9 cellular contexts compared by ENCODE assay signal in genomic region chr6:7267521-7268091, GRCh38. TPM values are rescaled to one million over a fixed set of nuclear protein-coding genes. Genes with fewer than 3 reads are reported as not detected.
DNase-seq lines count a peak whose midpoint lies in the region; FAIRE-seq and TF ChIP-seq lines count a peak whose summit lies in the region.
"Had no signal": no experiment of that assay in that cellular context is flagged by ENCODE, and none has a peak within 500 bp of the region (broad histone marks: within the 10 kb centered on the region; RNA-seq: fewer than 3 reads in every experiment).

No MANE protein-coding gene starts in this region.

- H3K36me3 Mint-ChIP-seq in activated CD4-positive, alpha-beta memory T cell treated with anti-CD3 and anti-CD28 coated beads, Interleukin-2, amount 10 ng/mL, durations not matched to agents 7 days and 5 days (ENCODE audit: low read depth) = no peaks in the 10 kb centered on the region
- no peaks in the 10 kb centered on the region for H3K36me3 Mint-ChIP-seq in activated T-helper 2 cell treated with anti-CD3 and anti-CD28 coated beads, Interferon-gamma antibody, Interleukin-2, Interleukin-4, amounts not matched to agents 10 μg/mL and 5 μg/mL and 100 μg/mL, durations not matched to agents 14 hours and 24 hours and 36 hours (ENCODE audit: low read depth)

- no peak overlapping the region for H3K27ac Mint-ChIP-seq in activated CD4-positive, alpha-beta memory T cell treated with anti-CD3 and anti-CD28 coated beads, Interleukin-2, amount 10 ng/mL, durations not matched to agents 7 days and 5 days
- H3K27ac Mint-ChIP-seq in activated T-helper 2 cell treated with anti-CD3 and anti-CD28 coated beads, Interferon-gamma antibody, Interleukin-2, Interleukin-4, amounts not matched to agents 10 μg/mL and 5 μg/mL and 100 μg/mL, durations not matched to agents 14 hours and 24 hours and 36 hours = no peak overlapping the region

- H3K36me3 ChIP-seq in endothelial cell of umbilical vein (ENCODE audit: control insufficient read depth in 2 of 2, extremely low read depth in 1 of 2, insufficient read depth in 2 of 2, low read length in 2 of 2) (no peaks in the 10 kb centered on the region), HAP-1 (replicated peaks) (no peaks in the 10 kb centered on the region), uterus (no peaks in the 10 kb centered on the region)
- H3K36me3 ChIP-seq: neutrophil had no signal

- no peak overlapping the region for H3K4me2 ChIP-seq in endothelial cell of umbilical vein (ENCODE audit: insufficient read depth, low read length)

- intact Hi-C loops in endothelial cell of umbilical vein (cut with micrococcal nuclease) (no loop called here), uterus (cut with DNase I; ENCODE audit: low total_unique reads) (no loop called here)
- intact Hi-C loops in activated T-helper 2 cell treated with anti-CD3 and anti-CD28 coated beads, Interferon-gamma antibody, Interleukin-2, Interleukin-4, amounts not matched to agents 10 μg/mL and 5 μg/mL and 100 μg/mL, durations not matched to agents 14 hours and 24 hours and 36 hours (cut with micrococcal nuclease) = no loop called here

- H3K4me3 Mint-ChIP-seq in activated CD4-positive, alpha-beta memory T cell treated with anti-CD3 and anti-CD28 coated beads, Interleukin-2, amount 10 ng/mL, durations not matched to agents 7 days and 5 days = no peak overlapping the region
- no peak overlapping the region for H3K4me3 Mint-ChIP-seq in activated T-helper 2 cell treated with anti-CD3 and anti-CD28 coated beads, Interferon-gamma antibody, Interleukin-2, Interleukin-4, amounts not matched to agents 10 μg/mL and 5 μg/mL and 100 μg/mL, durations not matched to agents 14 hours and 24 hours and 36 hours (ENCODE audit: low read depth)

- CTCF ChIA-PET in endothelial cell of umbilical vein (lab: Charles Lee) = interaction anchor here (2.4 kb wide), 1 partner anchor 9 kb away, joined by 13 read pairs; no protein-coding TSS in a partner anchor
- CTCF ChIA-PET in activated CD4-positive, alpha-beta memory T cell treated with anti-CD3 and anti-CD28 coated beads, Interleukin-2, amount 10 ng/mL, durations not matched to agents 7 days and 5 days (lab: Charles Lee) = no interaction called here

- H3K27ac ChIP-seq in endothelial cell of umbilical vein (ENCODE audit: insufficient read depth, low read depth, low read length) (no peak overlapping the region), uterus (no peak overlapping the region)
- H3K27ac ChIP-seq: neutrophil had no signal

- H3K79me2 ChIP-seq in endothelial cell of umbilical vein (ENCODE audit: control insufficient read depth, insufficient read depth, low read length) = no peaks in the 10 kb centered on the region

- peaks cover 2% of the 10 kb centered on the region for H3K9me3 Mint-ChIP-seq in activated CD4-positive, alpha-beta memory T cell treated with anti-CD3 and anti-CD28 coated beads, Interleukin-2, amount 10 ng/mL, durations not matched to agents 7 days and 5 days
- H3K9me3 Mint-ChIP-seq in activated T-helper 2 cell treated with anti-CD3 and anti-CD28 coated beads, Interferon-gamma antibody, Interleukin-2, Interleukin-4, amounts not matched to agents 10 μg/mL and 5 μg/mL and 100 μg/mL, durations not matched to agents 14 hours and 24 hours and 36 hours = peaks cover 3% of the 10 kb centered on the region

- BruUV-seq in endothelial cell of umbilical vein (replicated peaks; lab: Mats Ljungman, UMichigan) = no TSS peak

- DNase-seq in D341Med (ENCODE audit: low spot score) (peak; percentile 41), NCI-H1105 treated with DMSO at 0.1 percent for 48 hours (lab: John Stamatoyannopoulos, UW) (peak; percentile 37), endothelial cell of umbilical vein (ENCODE audit: low read depth, low spot score) (peak; percentile 73), occipital lobe (lab: John Stamatoyannopoulos, UW) (peak; percentile 87), HAP-1 (ENCODE audit: low spot score in 2 of 2) (no peak), uterus (no peak)
- DNase-seq in activated CD4-positive, alpha-beta memory T cell treated with anti-CD3 and anti-CD28 coated beads, Interleukin-2, amount 10 ng/mL, durations not matched to agents 7 days and 5 days = no peak
- no peak for DNase-seq in activated T-helper 2 cell treated with anti-CD3 and anti-CD28 coated beads, Interferon-gamma antibody, Interleukin-2, Interleukin-4, amounts not matched to agents 10 μg/mL and 5 μg/mL and 100 μg/mL, durations not matched to agents 14 hours and 24 hours and 36 hours (ENCODE audit: low spot score)

- no peaks in the 10 kb centered on the region for H3K4me1 Mint-ChIP-seq in activated CD4-positive, alpha-beta memory T cell treated with anti-CD3 and anti-CD28 coated beads, Interleukin-2, amount 10 ng/mL, durations not matched to agents 7 days and 5 days
- H3K4me1 Mint-ChIP-seq in activated T-helper 2 cell treated with anti-CD3 and anti-CD28 coated beads, Interferon-gamma antibody, Interleukin-2, Interleukin-4, amounts not matched to agents 10 μg/mL and 5 μg/mL and 100 μg/mL, durations not matched to agents 14 hours and 24 hours and 36 hours (ENCODE audit: low read depth) = no peaks in the 10 kb centered on the region

- dilution Hi-C loops in endothelial cell of umbilical vein (cut with MboI; ENCODE audit: extremely low pct_ligation_motif_present, low sequenced_read_pairs) = no loop called here

- peak; percentile 74 for FAIRE-seq in endothelial cell of umbilical vein (lab: Jason Lieb, UNC)

- H3K27me3 ChIP-seq in endothelial cell of umbilical vein (ENCODE audit: control insufficient read depth in 2 of 2, insufficient read depth in 2 of 2, low read length in 2 of 2) (peaks cover 0 to 3% of the 10 kb centered on the region in 2 experiments), HAP-1 (ENCODE audit: low read depth) (no peaks in the 10 kb centered on the region), uterus (no peaks in the 10 kb centered on the region)
- H3K27me3 ChIP-seq: neutrophil had no signal

- H4K20me1 ChIP-seq in endothelial cell of umbilical vein (replicated peaks; ENCODE audit: control insufficient read depth, extremely low read depth, insufficient read depth, low read length) = no peaks in the 10 kb centered on the region

- H3K9me3 ChIP-seq in endothelial cell of umbilical vein (replicated peaks; ENCODE audit: control insufficient read depth, insufficient read depth, low read length) = no peaks in the 10 kb centered on the region
- H3K9me3 ChIP-seq in HAP-1 = no peaks in the 10 kb centered on the region
- H3K9me3 ChIP-seq in uterus = no peaks in the 10 kb centered on the region
- H3K9me3 ChIP-seq: neutrophil had no signal

- in situ Hi-C loops in HAP-1 (cut with MboI; ENCODE audit: low sequenced_read_pairs) = no loop called here

- H3K4me3 ChIP-seq in endothelial cell of umbilical vein (replicated peaks in 1 of 3; ENCODE audit: insufficient read depth in 1 of 3, low read depth in 1 of 3, low read length in 3 of 3) = no peak overlapping the region
- no peak overlapping the region for H3K4me3 ChIP-seq in HAP-1
- H3K4me3 ChIP-seq in uterus = no peak overlapping the region

- TF ChIP-seq CTCF in endothelial cell of umbilical vein (IDR thresholded peaks at IDR 0.05; ENCODE audit: extremely low read depth in 1 of 2, insufficient read depth in 1 of 2, low read depth in 1 of 2, low read length in 2 of 2) = no peak
- TF ChIP-seq CTCF in uterus (IDR thresholded peaks at IDR 0.05) = no peak

- no peak overlapping the region for H2AFZ ChIP-seq in endothelial cell of umbilical vein (ENCODE audit: low read depth, low read length)

- H3K4me1 ChIP-seq in endothelial cell of umbilical vein (ENCODE audit: control insufficient read depth, extremely low read depth, insufficient read depth, low read length) (peaks cover 2% of the 10 kb centered on the region), HAP-1 (no peaks in the 10 kb centered on the region), uterus (no peaks in the 10 kb centered on the region)

- POLR2A ChIA-PET in endothelial cell of umbilical vein (lab: Charles Lee) = no interaction called here
- POLR2A ChIA-PET in activated CD4-positive, alpha-beta memory T cell treated with anti-CD3 and anti-CD28 coated beads, Interleukin-2, amount 10 ng/mL, durations not matched to agents 7 days and 5 days (lab: Charles Lee) = interaction anchor here (1.0 kb wide), 1 partner anchor 8 kb away, joined by 3 read pairs; no protein-coding TSS in a partner anchor

- no peaks in the 10 kb centered on the region for H3K27me3 Mint-ChIP-seq in activated CD4-positive, alpha-beta memory T cell treated with anti-CD3 and anti-CD28 coated beads, Interleukin-2, amount 10 ng/mL, durations not matched to agents 7 days and 5 days
- H3K27me3 Mint-ChIP-seq in activated T-helper 2 cell treated with anti-CD3 and anti-CD28 coated beads, Interferon-gamma antibody, Interleukin-2, Interleukin-4, amounts not matched to agents 10 μg/mL and 5 μg/mL and 100 μg/mL, durations not matched to agents 14 hours and 24 hours and 36 hours (ENCODE audit: low read depth) = peaks cover 4% of the 10 kb centered on the region

- TF ChIP-seq POLR2A in endothelial cell of umbilical vein (IDR thresholded peaks at IDR 0.05; ENCODE audit: low read depth, low read length) = no peak
- TF ChIP-seq POLR2A in uterus (IDR thresholded peaks at IDR 0.05) = no peak

- no peaks in the 10 kb centered on the region for H3K9me1 ChIP-seq in endothelial cell of umbilical vein (replicated peaks; ENCODE audit: control insufficient read depth, extremely low read depth, insufficient read depth, low read length)

- H3K9ac ChIP-seq in endothelial cell of umbilical vein (replicated peaks; ENCODE audit: extremely low read depth, insufficient read depth, low read length) = no peak overlapping the region

TF ChIP-seq in endothelial cell of umbilical vein, 7 proteins besides CTCF, POLR2A, EP300 and RAD21 (continues in another document):
- TF ChIP-seq POLR2AphosphoS5 (IDR thresholded peaks at IDR 0.05; ENCODE audit: insufficient read depth, low read depth, low read length) = no peak
- TF ChIP-seq JUN (IDR thresholded peaks at IDR 0.05; ENCODE audit: borderline replicate concordance, insufficient read depth, insufficient read length, low read depth) = peak; percentile 7

RNA-seq across cellular contexts. Expression of gene SSR1, which starts 45.4 kb away (rescaled TPM):
- total RNA-seq in endothelial cell of umbilical vein (149 and 187 TPM in 2 replicates), occipital lobe (50.1 TPM), uterus (100 to 1,000 TPM in 3 of 4 donors, 10 to 100 TPM in 1; 77.4 to 138 (median 126) TPM)
- polyA plus RNA-seq in endothelial cell of umbilical vein = 49.5 and 70.7 TPM in 2 replicates
- polyA plus RNA-seq in endothelial cell of umbilical vein (2011; cell fraction: cytosol; rRNA removed) = 93.0 and 104 TPM in 2 replicates
- polyA plus RNA-seq in endothelial cell of umbilical vein (2011; cell fraction: nucleus; rRNA removed) = 55.9 and 65.0 TPM in 2 replicates
- 119 and 195 TPM in 2 replicates for polyA plus RNA-seq in endothelial cell of umbilical vein (2012)
- 133 and 152 TPM in 2 replicates for polyA minus RNA-seq in endothelial cell of umbilical vein
- polyA minus RNA-seq in endothelial cell of umbilical vein (2011; cell fraction: cytosol; rRNA and poly(A)+ RNA removed) = 60.4 TPM
- 33.8 and 38.7 TPM in 2 replicates for polyA minus RNA-seq in endothelial cell of umbilical vein (2011; cell fraction: nucleus; rRNA and poly(A)+ RNA removed)
- 100 to 1,000 TPM; 182 to 188 TPM for total RNA-seq in activated CD4-positive, alpha-beta memory T cell treated with anti-CD3 and anti-CD28 coated beads, Interleukin-2, amount 10 ng/mL, durations not matched to agents 7 days and 5 days
- total RNA-seq in activated T-helper 2 cell treated with anti-CD3 and anti-CD28 coated beads, Interferon-gamma antibody, Interleukin-2, Interleukin-4, amounts not matched to agents 10 μg/mL and 5 μg/mL and 100 μg/mL, durations not matched to agents 14 hours and 24 hours and 36 hours = 196 and 203 TPM in 2 replicates

Comparison
In these comparisons a context has a peak if more than half of its experiments do, and no peak if none do; other contexts are left out.
1. DNase-seq: peak in D341Med (single experiment), NCI-H1105 treated with DMSO at 0.1 percent for 48 hours (single experiment), endothelial cell of umbilical vein (single experiment) and occipital lobe (single experiment); none in HAP-1 (0 of 2), uterus (0 of 2), activated CD4-positive, alpha-beta memory T cell treated with anti-CD3 and anti-CD28 coated beads, Interleukin-2, amount 10 ng/mL, durations not matched to agents 7 days and 5 days (single experiment) and activated T-helper 2 cell treated with anti-CD3 and anti-CD28 coated beads, Interferon-gamma antibody, Interleukin-2, Interleukin-4, amounts not matched to agents 10 μg/mL and 5 μg/mL and 100 μg/mL, durations not matched to agents 14 hours and 24 hours and 36 hours (single experiment).